In genomic region chr13:99347911-99348451, GRCh38 we compare ENCODE assay signal across 1 cellular context.
TF ChIP-seq lines count a peak whose summit lies in the region.

No MANE protein-coding gene starts in this region.

TF ChIP-seq in GM23338, 12 proteins besides CTCF, POLR2A, EP300 and RAD21 (continued from another document):
- TF ChIP-seq ZNF462 (CRISPR knock-in tag; IDR thresholded peaks at IDR 0.05) = no peak
- no peak for TF ChIP-seq EZH2phosphoT487 (IDR thresholded peaks at IDR 0.05; ENCODE audit: unreplicated experiment)
- no peak for TF ChIP-seq REST (IDR thresholded peaks at IDR 0.05; ENCODE audit: unreplicated experiment)
- TF ChIP-seq ZNF114 (CRISPR knock-in tag; IDR thresholded peaks at IDR 0.05) = no peak
- TF ChIP-seq POLR2AphosphoS5 (IDR thresholded peaks at IDR 0.05; ENCODE audit: low read depth) = no peak
- TF ChIP-seq ETS1 (IDR thresholded peaks at IDR 0.05) = no peak
- TF ChIP-seq EZH2 (IDR thresholded peaks at IDR 0.05; ENCODE audit: low read depth, unreplicated experiment) = no peak
- TF ChIP-seq NANOG (IDR thresholded peaks at IDR 0.05; ENCODE audit: borderline replicate concordance) = no peak
TF ChIP-seq in GM23338: peak in this region for 0.
